In genomic region chr5:166370928-166371690, GRCh38 we compare ENCODE assay signal across 1 cellular context.
TF ChIP-seq lines count a peak whose summit lies in the region.

No MANE protein-coding gene starts in this region.

TF ChIP-seq in GM23338, 12 proteins besides CTCF, POLR2A, EP300 and RAD21 (continued from another document):
- TF ChIP-seq ETS1 (IDR thresholded peaks at IDR 0.05) (no peak), NANOG (IDR thresholded peaks at IDR 0.05; ENCODE audit: borderline replicate concordance) (no peak), STAT1 (IDR thresholded peaks at IDR 0.05; ENCODE audit: unreplicated experiment) (no peak), JUNB (IDR thresholded peaks at IDR 0.05; ENCODE audit: unreplicated experiment) (no peak), CREB1 (CRISPR knock-in tag; IDR thresholded peaks at IDR 0.05; ENCODE audit: low read depth) (no peak), ZNF462 (CRISPR knock-in tag; IDR thresholded peaks at IDR 0.05) (no peak), EZH2 (IDR thresholded peaks at IDR 0.05; ENCODE audit: low read depth, unreplicated experiment) (no peak), POLR2AphosphoS5 (IDR thresholded peaks at IDR 0.05; ENCODE audit: low read depth) (no peak), ZNF114 (CRISPR knock-in tag; IDR thresholded peaks at IDR 0.05) (no peak), EZH2phosphoT487 (IDR thresholded peaks at IDR 0.05; ENCODE audit: unreplicated experiment) (no peak)
